ENCODE assay signal across 16 cellular contexts in genomic region chr12:102427542-102427923, GRCh38. TPM values are rescaled to one million over a fixed set of nuclear protein-coding genes. Genes with fewer than 3 reads are reported as not detected.
A peak's percentile ranks its signal among the peaks of the same experiment; 100 is the strongest.
DNase-seq lines count a peak whose midpoint lies in the region; ATAC-seq, FAIRE-seq and TF ChIP-seq lines count a peak whose summit lies in the region.
"Had no signal": no experiment of that assay in that cellular context is flagged by ENCODE, and none has a peak within 500 bp of the region (broad histone marks: within the 10 kb centered on the region; RNA-seq: fewer than 3 reads in every experiment).

No MANE protein-coding gene starts in this region.

- H3K4me3 ChIP-seq in liver (ENCODE audit: low read depth in 1 of 3, low read length in 3 of 3) (no peak overlapping the region), HepG2 (replicated peaks in 1 of 3; ENCODE audit: insufficient read depth in 1 of 3, low read depth in 2 of 3, low read length in 3 of 3) (no peak overlapping the region), heart right ventricle (no peak overlapping the region), ovary (no peak overlapping the region), aorta (ENCODE audit: low read length in 2 of 2) (no peak overlapping the region), BE2C (ENCODE audit: low read depth, low read length) (no peak overlapping the region)
- H3K4me3 ChIP-seq: PC-9 had no signal

- H3K4me2 ChIP-seq in HepG2 (ENCODE audit: low read depth, low read length): no peak overlapping the region
- H3K4me2 ChIP-seq: PC-9 had no signal

- H3K79me2 ChIP-seq in HepG2 (ENCODE audit: insufficient read depth, low read length): no peaks in the 10 kb centered on the region

- peaks cover 7 to 45% (median 31%) of the 10 kb centered on the region in 4 donors for H3K4me1 ChIP-seq in liver (ENCODE audit: control insufficient read depth in 4 of 4, insufficient read depth in 4 of 4, low read length in 3 of 4)
- H3K4me1 ChIP-seq in HepG2 (ENCODE audit: insufficient read depth, low read length): peaks cover 7% of the 10 kb centered on the region
- H3K4me1 ChIP-seq in heart right ventricle: peaks cover 0 to 21% (median 9%) of the 10 kb centered on the region in 9 donors
- peaks cover 8% of the 10 kb centered on the region for H3K4me1 ChIP-seq in ovary (ENCODE audit: insufficient read depth)
- H3K4me1 ChIP-seq in aorta (ENCODE audit: control insufficient read depth in 1 of 2, insufficient read depth in 2 of 2, low read length in 2 of 2): peaks cover 0 to 3% of the 10 kb centered on the region in 2 donors
- H3K4me1 ChIP-seq in BE2C: no peaks in the 10 kb centered on the region

- no peaks in the 10 kb centered on the region for H4K20me1 ChIP-seq in HepG2 (ENCODE audit: insufficient read depth, low read length)

- intact Hi-C loops in HepG2 (cut with micrococcal nuclease; ENCODE audit: unreplicated experiment) (no loop called here), heart right ventricle (cut with DNase I) (no loop called here), ovary (cut with DNase I) (no loop called here), aorta (cut with DNase I) (loop anchor here (5.0 kb wide), 1 partner anchor 35 kb away; no protein-coding TSS in a partner anchor)

- TF ChIP-seq POLR2A in HepG2 (IDR thresholded peaks at IDR 0.05; ENCODE audit: insufficient read depth in 1 of 2, low read depth in 2 of 2, low read length in 2 of 2) (no peak), ovary (IDR thresholded peaks at IDR 0.05) (no peak)

- no TSS peak for BruUV-seq in HepG2 (replicated peaks; lab: Mats Ljungman, UMichigan)

- H3K36me3 ChIP-seq in liver (ENCODE audit: control insufficient read depth in 4 of 4, insufficient read depth in 3 of 4, low read depth in 1 of 4, low read length in 3 of 4) (peaks cover 0 to 4% (median 4%) of the 10 kb centered on the region in 4 donors), HepG2 (replicated peaks in 1 of 2; ENCODE audit: control insufficient read depth in 1 of 2, insufficient read depth in 2 of 2, low read length in 2 of 2) (no peaks in the 10 kb centered on the region), heart right ventricle (no peaks in the 10 kb centered on the region), ovary (no peaks in the 10 kb centered on the region), aorta (ENCODE audit: control insufficient read depth in 1 of 2, insufficient read depth in 2 of 2, low read length in 1 of 2) (no peaks in the 10 kb centered on the region), BE2C (no peaks in the 10 kb centered on the region)

- TF ChIP-seq EP300 in HepG2 (IDR thresholded peaks at IDR 0.05; ENCODE audit: low read depth in 2 of 2, low read length in 2 of 2) (no peak), HepG2 (CRISPR knock-in tag; IDR thresholded peaks at IDR 0.05; ENCODE audit: borderline replicate concordance) (no peak), ovary (IDR thresholded peaks at IDR 0.05) (no peak)

- TF ChIP-seq RAD21 in liver (IDR thresholded peaks at IDR 0.05) (no peak), HepG2 (CRISPR knock-in tag; IDR thresholded peaks at IDR 0.05) (no peak)

- WGBS in liver: 65% methylated on average over 7 of the region's 7 CpGs
- WGBS in HepG2 (ENCODE audit: low lambda C conversion rate): 22% methylated on average over 7 of the region's 7 CpGs
- 48 to 50% methylated on average over 7 of the region's 7 CpGs for WGBS in heart right ventricle, 2 donors
- WGBS in ovary, 3 donors: 19 to 30% (median 22%) methylated on average over 7 of the region's 7 CpGs
- 13 to 15% methylated on average over 7 of the region's 7 CpGs for WGBS in aorta, 2 donors

- H3K9ac ChIP-seq in liver (ENCODE audit: low read depth in 1 of 2, low read length in 2 of 2): no peak overlapping the region
- H3K9ac ChIP-seq in HepG2 (ENCODE audit: insufficient read depth, low read depth, low read length): no peak overlapping the region

- no peaks in the 10 kb centered on the region for H3K27me3 ChIP-seq in liver (ENCODE audit: control insufficient read depth in 4 of 4, insufficient read depth in 4 of 4, low read length in 3 of 4)
- H3K27me3 ChIP-seq in HepG2 (ENCODE audit: control insufficient read depth in 1 of 2, insufficient read depth in 2 of 2, low read length in 2 of 2): no peaks in the 10 kb centered on the region
- H3K27me3 ChIP-seq in heart right ventricle: no peaks in the 10 kb centered on the region
- no peaks in the 10 kb centered on the region for H3K27me3 ChIP-seq in ovary
- no peaks in the 10 kb centered on the region for H3K27me3 ChIP-seq in aorta (ENCODE audit: control insufficient read depth in 1 of 2, insufficient read depth in 2 of 2, low read length in 1 of 2)
- H3K27me3 ChIP-seq in BE2C: no peaks in the 10 kb centered on the region

- POLR2A ChIA-PET in HepG2 (lab: Yijun Ruan, JAX): no interaction called here

- ATAC-seq in HepG2: no peak
- ATAC-seq in heart right ventricle: peak; percentile 62 to 91 (median 77)
- ATAC-seq in aorta (ENCODE audit: low FRiP score): peak; percentile 47
- ATAC-seq in GM21515 (IDR thresholded peaks at IDR 0.05; ENCODE audit: unreplicated experiment): no peak

- no peak overlapping the region for H2AFZ ChIP-seq in HepG2 (ENCODE audit: low read length)
- H2AFZ ChIP-seq: PC-9 had no signal

- in situ Hi-C loops in HepG2 (cut with HindIII; ENCODE audit: extremely low pct_ligation_motif_present, low pct_unique_long_range_greater_than_20kb): no loop called here

- TF ChIP-seq CTCF in liver (IDR thresholded peaks at IDR 0.05; ENCODE audit: low read depth, low read length, missing input control) (no peak), HepG2 (CRISPR knock-in tag; IDR thresholded peaks at IDR 0.05) (no peak), heart right ventricle (IDR thresholded peaks at IDR 0.05) (no peak), ovary (IDR thresholded peaks at IDR 0.05) (no peak), BE2C (IDR thresholded peaks at IDR 0.05; ENCODE audit: low read depth, low read length) (no peak)

- no peaks in the 10 kb centered on the region for H3K9me3 ChIP-seq in liver (ENCODE audit: control insufficient read depth in 4 of 4, low read length in 3 of 4)
- H3K9me3 ChIP-seq in HepG2 (ENCODE audit: low read length): no peaks in the 10 kb centered on the region
- H3K9me3 ChIP-seq in heart right ventricle: no peaks in the 10 kb centered on the region
- H3K9me3 ChIP-seq in ovary: no peaks in the 10 kb centered on the region
- H3K9me3 ChIP-seq in aorta (ENCODE audit: control insufficient read depth, low read length): no peaks in the 10 kb centered on the region
- no peaks in the 10 kb centered on the region for H3K9me3 ChIP-seq in BE2C

- H3K27ac ChIP-seq in liver (ENCODE audit: low read depth in 1 of 2, low read length in 2 of 2): no peak overlapping the region
- no peak overlapping the region for H3K27ac ChIP-seq in HepG2 (ENCODE audit: extremely low read length, insufficient read depth, low read length)
- peak overlapping the region in 8 of 10 donors; percentile 28 to 58 (median 42) for H3K27ac ChIP-seq in heart right ventricle
- H3K27ac ChIP-seq in ovary: peak overlapping the region in 1 of 2 donors; percentile 30
- H3K27ac ChIP-seq in aorta (ENCODE audit: low read depth in 1 of 2, low read length in 2 of 2): peak overlapping the region; percentile 48 to 69
- H3K27ac ChIP-seq: epithelial cell of prostate, HL-60, PC-9 had no signal

- CTCF ChIA-PET in HepG2 (lab: Yijun Ruan, JAX; ENCODE audit: low intra/inter-chr PET ratio, low total read pairs): no interaction called here

- DNase-seq in HepG2 (ENCODE audit: low spot score) (no peak), heart right ventricle (peak; percentile 31 to 47), ovary (peak; percentile 34 to 47 (median 42)), aorta (peak; percentile 61 to 71), COR-L47 (lab: John Stamatoyannopoulos, UW) (no peak), BE2C (no peak)
- DNase-seq: activated effector memory CD4-positive, alpha-beta T cell treated with anti-CD3 and anti-CD28 coated beads, Interleukin-2, amount 50 U/mL, for 16 hours; midbrain; NCI-H226; PC-9; retina had no signal

- FAIRE-seq in HepG2 (lab: Jason Lieb, UNC): no peak
- FAIRE-seq: A204.1 had no signal

TF ChIP-seq in liver, 16 proteins besides CTCF, POLR2A, EP300 and RAD21 (continues in another document):
- TF ChIP-seq FOXA1 (IDR thresholded peaks at IDR 0.05): no peak
- no peak for TF ChIP-seq EGR1 (IDR thresholded peaks at IDR 0.05; ENCODE audit: low read depth in 2 of 2)

TF ChIP-seq in HepG2, 621 proteins besides CTCF, POLR2A, EP300 and RAD21 (continues in another document):
- TF ChIP-seq NR2C2 (CRISPR knock-in tag; IDR thresholded peaks at IDR 0.05; ENCODE audit: borderline replicate concordance): no peak
- TF ChIP-seq SP2 (CRISPR knock-in tag; IDR thresholded peaks at IDR 0.05): no peak

RNA-seq across cellular contexts. Expression of gene IGF1, which starts 52.8 kb away (rescaled TPM):
- total RNA-seq in liver (10 to 100 TPM in 1 of 2 donors, under 1 TPM in 1; 0.61 to 42.8 TPM), HepG2 (2016; rRNA removed; fragmentation: Illumina TruSeq; extraction: Trizol) (not detected in 2 replicates), heart right ventricle (10 to 100 TPM in 5 of 10 donors, 1 to 10 TPM in 5; 6.3 to 32.3 (median 10.2) TPM), ovary (10 to 100 TPM in 2 of 7 donors, 1 to 10 TPM in 5; 1.4 to 44.4 (median 9.3) TPM), aorta (100 to 1,000 TPM; 103 to 193 TPM)
- polyA plus RNA-seq in liver (100 to 1,000 TPM in 1 of 2 donors, 10 to 100 TPM in 1; 23.7 to 118 TPM), HepG2 (2011; rRNA removed) (not detected in 2 replicates), heart right ventricle (1 to 10 TPM; 6.9 to 7.1 TPM), ovary (10 to 100 TPM in 1 of 2 donors, 1 to 10 TPM in 1; 6.8 to 21.7 TPM), aorta (1 to 10 TPM; 1.3 to 3.5 TPM)
- total RNA-seq in HepG2 (2016; cell fraction: cytosol; rRNA removed; fragmentation: Illumina TruSeq; extraction: Trizol; ENCODE audit: low read depth): not detected in 2 replicates
- not detected in 2 replicates for total RNA-seq in HepG2 (2016; cell fraction: insoluble cytoplasmic fraction; rRNA removed; fragmentation: Illumina TruSeq; extraction: Trizol)
- total RNA-seq in HepG2 (2016; cell fraction: membrane; rRNA removed; fragmentation: Illumina TruSeq; extraction: Trizol): not detected in 2 replicates
- total RNA-seq in HepG2 (2016; cell fraction: nucleus; rRNA removed; fragmentation: Illumina TruSeq; extraction: Trizol): not detected in 2 replicates
- not detected in 2 replicates for polyA plus RNA-seq in HepG2 (2011; cell fraction: cytosol; rRNA removed)
- polyA plus RNA-seq in HepG2 (2011; cell fraction: nucleus; rRNA removed): not detected in 2 replicates
- polyA plus RNA-seq in HepG2 (2012): not detected in 2 replicates
- polyA plus RNA-seq in HepG2 (2016; cell fraction: cytosol; fragmentation: Illumina TruSeq; extraction: Trizol; ENCODE audit: low read depth): not detected in 2 replicates
- polyA plus RNA-seq in HepG2 (2016; cell fraction: insoluble cytoplasmic fraction; fragmentation: Illumina TruSeq; extraction: Trizol; ENCODE audit: low read depth): not detected in 2 replicates
- not detected in 2 replicates for polyA plus RNA-seq in HepG2 (2016; cell fraction: membrane; fragmentation: Illumina TruSeq; extraction: Trizol; ENCODE audit: low read depth)
- polyA plus RNA-seq in HepG2 (2016; cell fraction: nucleus; fragmentation: Illumina TruSeq; extraction: Trizol; ENCODE audit: insufficient read depth, low read depth): not detected in 2 replicates
- not detected in 2 replicates for polyA minus RNA-seq in HepG2 (2011; rRNA and poly(A)+ RNA removed; ENCODE audit: low replicate concordance)
- polyA minus RNA-seq in HepG2 (2011; cell fraction: cytosol; rRNA and poly(A)+ RNA removed): not detected in 2 replicates
- polyA minus RNA-seq in HepG2 (2011; cell fraction: nucleus; rRNA and poly(A)+ RNA removed): not detected in 2 replicates
- polyA plus RNA-seq in BE2C (2012; ENCODE audit: insufficient read depth, insufficient read length, low read depth): not detected
- total RNA-seq: PC-9 had no signal

Comparison
In these comparisons a context has a peak if more than half of its experiments do, and no peak if none do; other contexts are left out.
1. H3K27ac ChIP-seq: peak in heart right ventricle (8 of 10) and aorta (2 of 2); none in liver (0 of 2) and HepG2 (single experiment).
2. ATAC-seq: peak in heart right ventricle (8 of 8) and aorta (single experiment); none in HepG2 (single experiment) and GM21515 (single experiment).
3. DNase-seq: peak in heart right ventricle (2 of 2), ovary (5 of 5) and aorta (2 of 2); none in HepG2 (single experiment), COR-L47 (single experiment) and BE2C (single experiment).
4. intact Hi-C loops: an anchor here in aorta (5.0 kb wide); none called in HepG2, heart right ventricle and ovary.